In the genomic region with DNA sequence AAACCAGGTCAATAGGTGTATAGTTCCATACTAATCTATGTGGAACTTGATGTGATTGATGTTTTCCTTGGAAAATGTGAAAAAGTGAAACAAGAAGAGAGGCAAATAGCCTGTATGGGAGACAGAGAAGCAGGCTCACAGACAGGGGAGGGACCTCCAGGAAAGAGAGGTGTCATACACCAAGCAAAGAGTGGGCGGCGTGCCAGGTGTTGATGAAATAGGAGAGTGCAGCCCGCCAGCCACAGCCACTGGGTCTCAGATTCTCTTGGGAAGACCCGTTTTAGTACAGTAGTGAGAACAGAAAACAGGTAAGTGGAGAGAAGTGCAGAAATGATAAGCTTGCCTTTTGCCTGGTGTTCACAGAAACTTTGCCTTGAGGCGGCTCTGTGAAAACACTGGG, we compare ENCODE assay signal across 12 cellular contexts.
A peak's percentile ranks its signal among the peaks of the same experiment; 100 is the strongest.
DNase-seq lines count a peak whose midpoint lies in the region; ATAC-seq and TF ChIP-seq lines count a peak whose summit lies in the region.
"Had no signal": no experiment of that assay in that cellular context is flagged by ENCODE, and none has a peak within 500 bp of the region (broad histone marks: within the 10 kb centered on the region; RNA-seq: fewer than 3 reads in every experiment).

No MANE protein-coding gene starts in this region.

- TF ChIP-seq CTCF in HEK293 (tag by site-specific recombination; IDR thresholded peaks at IDR 0.05) (no peak), cardiac muscle cell (IDR thresholded peaks at IDR 0.05; ENCODE audit: low read depth, low read length) (no peak)

- POLR2A ChIA-PET in HEK293 (lab: Yijun Ruan, JAX): no interaction called here

- no peak overlapping the region for H2AFZ ChIP-seq in ACC112 (ENCODE audit: low read length, unreplicated experiment)

- H3K27ac ChIP-seq in ACC112 (ENCODE audit: low read depth, low read length) (0 out of 2 replicates have a peak overlapping the region, but pooled peaks have one; percentile 13), HEK293 (ENCODE audit: extremely low read depth, low read depth, low read length) (no peak overlapping the region), cardiac muscle cell (no peak overlapping the region)
- H3K27ac ChIP-seq: pancreas, VCaP had no signal

- CTCF ChIA-PET in HEK293 (lab: Yijun Ruan, JAX): no interaction called here

- H3K27me3 ChIP-seq in ACC112 (ENCODE audit: insufficient read depth, low read length) (no peaks in the 10 kb centered on the region), cardiac muscle cell (no peaks in the 10 kb centered on the region)
- H3K27me3 ChIP-seq: pancreas had no signal

- H3K4me1 ChIP-seq in ACC112 (ENCODE audit: control insufficient read depth, insufficient read depth, low read length, unreplicated experiment): peaks cover 29% of the 10 kb centered on the region
- peaks cover 5% of the 10 kb centered on the region for H3K4me1 ChIP-seq in HEK293 (ENCODE audit: control insufficient read depth, insufficient read depth, low read length)
- peaks cover 5% of the 10 kb centered on the region for H3K4me1 ChIP-seq in cardiac muscle cell (ENCODE audit: low read depth)
- H3K4me1 ChIP-seq: pancreas had no signal

- no peaks in the 10 kb centered on the region for H3K9me3 Mint-ChIP-seq in activated naive CD8-positive, alpha-beta T cell treated with anti-CD3 and anti-CD28 coated beads for 36 hours
- H3K9me3 Mint-ChIP-seq in activated T-helper 1 cell treated with anti-CD3 and anti-CD28 coated beads, Interleukin-12 subunit alpha, Interleukin-12 subunit beta, Interleukin-2, Interleukin-4 antibody, amounts not matched to agents 30 ng/mL and 10 ng/mL and 1 ng/mL, durations not matched to agents 14 hours and 24 hours and 36 hours: no peaks in the 10 kb centered on the region

- H3K36me3 ChIP-seq in ACC112 (ENCODE audit: insufficient read depth, low read length): no peaks in the 10 kb centered on the region
- no peaks in the 10 kb centered on the region for H3K36me3 ChIP-seq in HEK293 (ENCODE audit: control insufficient read depth in 2 of 2, insufficient read depth in 1 of 2, low read length in 2 of 2)
- no peaks in the 10 kb centered on the region for H3K36me3 ChIP-seq in cardiac muscle cell
- H3K36me3 ChIP-seq: pancreas had no signal

- DNase-seq in NCI-H526 (lab: John Stamatoyannopoulos, UW): peak; percentile 43 to 68
- DNase-seq in cardiac muscle cell (ENCODE audit: low read depth in 1 of 2, low spot score in 1 of 2): peak; percentile 14 to 43
- no peak for DNase-seq in NCI-H2196 (lab: John Stamatoyannopoulos, UW; ENCODE audit: unreplicated experiment)
- no peak for DNase-seq in activated naive CD8-positive, alpha-beta T cell treated with anti-CD3 and anti-CD28 coated beads for 36 hours
- DNase-seq in activated T-helper 1 cell treated with anti-CD3 and anti-CD28 coated beads, Interleukin-12 subunit alpha, Interleukin-12 subunit beta, Interleukin-2, Interleukin-4 antibody, amounts not matched to agents 30 ng/mL and 10 ng/mL and 1 ng/mL, durations not matched to agents 14 hours and 24 hours and 36 hours (ENCODE audit: low spot score): no peak
- DNase-seq: activated T-cell treated with anti-CD3 and anti-CD28 coated beads, Interleukin-2, amount 50 U/mL, for 48 hours; stimulated activated CD4-positive, alpha-beta T cell treated with anti-CD3 and anti-CD28 coated beads, Interleukin-2, amount 100 ng/mL, for 48 hours had no signal

- no peaks in the 10 kb centered on the region for H3K9me3 ChIP-seq in HEK293 (ENCODE audit: control insufficient read depth, insufficient read depth, low read depth, low read length)
- H3K9me3 ChIP-seq in cardiac muscle cell (ENCODE audit: low read depth): no peaks in the 10 kb centered on the region
- H3K9me3 ChIP-seq: pancreas had no signal

- H3K36me3 Mint-ChIP-seq in activated naive CD8-positive, alpha-beta T cell treated with anti-CD3 and anti-CD28 coated beads for 36 hours: peaks cover 5% of the 10 kb centered on the region
- H3K36me3 Mint-ChIP-seq in activated T-helper 1 cell treated with anti-CD3 and anti-CD28 coated beads, Interleukin-12 subunit alpha, Interleukin-12 subunit beta, Interleukin-2, Interleukin-4 antibody, amounts not matched to agents 30 ng/mL and 10 ng/mL and 1 ng/mL, durations not matched to agents 14 hours and 24 hours and 36 hours (ENCODE audit: low read depth): peaks cover 3% of the 10 kb centered on the region

- no peaks in the 10 kb centered on the region for H3K79me2 ChIP-seq in ACC112 (ENCODE audit: control insufficient read depth, insufficient read depth, low read length, unreplicated experiment)

- no peak overlapping the region for H3K4me3 Mint-ChIP-seq in activated naive CD8-positive, alpha-beta T cell treated with anti-CD3 and anti-CD28 coated beads for 36 hours
- H3K4me3 Mint-ChIP-seq in activated T-helper 1 cell treated with anti-CD3 and anti-CD28 coated beads, Interleukin-12 subunit alpha, Interleukin-12 subunit beta, Interleukin-2, Interleukin-4 antibody, amounts not matched to agents 30 ng/mL and 10 ng/mL and 1 ng/mL, durations not matched to agents 14 hours and 24 hours and 36 hours: no peak overlapping the region

- intact Hi-C loops in activated T-helper 1 cell treated with anti-CD3 and anti-CD28 coated beads, Interleukin-12 subunit alpha, Interleukin-12 subunit beta, Interleukin-2, Interleukin-4 antibody, amounts not matched to agents 30 ng/mL and 10 ng/mL and 1 ng/mL, durations not matched to agents 14 hours and 24 hours and 36 hours (cut with micrococcal nuclease): loop anchor here (5.0 kb wide), 2 partner anchors 173 to 578 kb away; no protein-coding TSS in a partner anchor

- peaks cover 7% of the 10 kb centered on the region for H3K4me1 Mint-ChIP-seq in activated naive CD8-positive, alpha-beta T cell treated with anti-CD3 and anti-CD28 coated beads for 36 hours
- peaks cover 35% of the 10 kb centered on the region for H3K4me1 Mint-ChIP-seq in activated T-helper 1 cell treated with anti-CD3 and anti-CD28 coated beads, Interleukin-12 subunit alpha, Interleukin-12 subunit beta, Interleukin-2, Interleukin-4 antibody, amounts not matched to agents 30 ng/mL and 10 ng/mL and 1 ng/mL, durations not matched to agents 14 hours and 24 hours and 36 hours (ENCODE audit: low read depth)

- H3K4me3 ChIP-seq in ACC112 (ENCODE audit: low read depth, low read length): no peak overlapping the region
- H3K4me3 ChIP-seq in HEK293 (ENCODE audit: low read depth, low read length): no peak overlapping the region
- H3K4me3 ChIP-seq in cardiac muscle cell: no peak overlapping the region
- H3K4me3 ChIP-seq: pancreas had no signal

- ATAC-seq in HG03565 (IDR thresholded peaks at IDR 0.05; ENCODE audit: unreplicated experiment): no peak

- H3K27me3 Mint-ChIP-seq in activated naive CD8-positive, alpha-beta T cell treated with anti-CD3 and anti-CD28 coated beads for 36 hours: no peaks in the 10 kb centered on the region
- no peaks in the 10 kb centered on the region for H3K27me3 Mint-ChIP-seq in activated T-helper 1 cell treated with anti-CD3 and anti-CD28 coated beads, Interleukin-12 subunit alpha, Interleukin-12 subunit beta, Interleukin-2, Interleukin-4 antibody, amounts not matched to agents 30 ng/mL and 10 ng/mL and 1 ng/mL, durations not matched to agents 14 hours and 24 hours and 36 hours (ENCODE audit: insufficient read depth)

- no peak overlapping the region for H3K27ac Mint-ChIP-seq in activated naive CD8-positive, alpha-beta T cell treated with anti-CD3 and anti-CD28 coated beads for 36 hours
- no peak overlapping the region for H3K27ac Mint-ChIP-seq in activated T-helper 1 cell treated with anti-CD3 and anti-CD28 coated beads, Interleukin-12 subunit alpha, Interleukin-12 subunit beta, Interleukin-2, Interleukin-4 antibody, amounts not matched to agents 30 ng/mL and 10 ng/mL and 1 ng/mL, durations not matched to agents 14 hours and 24 hours and 36 hours

TF ChIP-seq in HEK293, 187 proteins besides CTCF, POLR2A, EP300 and RAD21:
- TF ChIP-seq ZNF157 (tag by site-specific recombination; IDR thresholded peaks at IDR 0.05) (no peak), GLIS1 (tag by site-specific recombination; IDR thresholded peaks at IDR 0.05) (peak; percentile 15; the same call in 1 of the 2 replicates), FEZF1 (tag by site-specific recombination; IDR thresholded peaks at IDR 0.05) (no peak; the same call in 1 of the 2 replicates), BCL11A (tag by site-specific recombination; IDR thresholded peaks at IDR 0.05; ENCODE audit: low read depth) (no peak), ZNF501 (tag by site-specific recombination; IDR thresholded peaks at IDR 0.05) (no peak), ZNF416 (tag by site-specific recombination; IDR thresholded peaks at IDR 0.05) (no peak)
- TF ChIP-seq, protein P1, sequence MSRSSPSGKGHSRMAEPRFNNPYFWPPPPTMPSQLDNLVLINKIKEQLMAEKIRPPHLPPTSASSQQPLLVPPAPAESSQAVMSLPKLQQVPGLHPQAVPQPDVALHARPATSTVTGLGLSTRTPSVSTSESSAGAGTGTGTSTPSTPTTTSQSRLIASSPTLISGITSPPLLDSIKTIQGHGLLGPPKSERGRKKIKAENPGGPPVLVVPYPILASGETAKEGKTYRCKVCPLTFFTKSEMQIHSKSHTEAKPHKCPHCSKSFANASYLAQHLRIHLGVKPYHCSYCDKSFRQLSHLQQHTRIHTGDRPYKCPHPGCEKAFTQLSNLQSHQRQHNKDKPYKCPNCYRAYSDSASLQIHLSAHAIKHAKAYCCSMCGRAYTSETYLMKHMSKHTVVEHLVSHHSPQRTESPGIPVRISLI (tag by site-specific recombination; IDR thresholded peaks at IDR 0.05): no peak
TF ChIP-seq in HEK293: peak in this region for 1.

Comparison
In these comparisons a context has a peak if more than half of its experiments do, and no peak if none do; other contexts are left out.
1. DNase-seq: peak in NCI-H526 (2 of 2) and cardiac muscle cell (2 of 2); none in NCI-H2196 (single experiment), activated naive CD8-positive, alpha-beta T cell treated with anti-CD3 and anti-CD28 coated beads for 36 hours (single experiment) and activated T-helper 1 cell treated with anti-CD3 and anti-CD28 coated beads, Interleukin-12 subunit alpha, Interleukin-12 subunit beta, Interleukin-2, Interleukin-4 antibody, amounts not matched to agents 30 ng/mL and 10 ng/mL and 1 ng/mL, durations not matched to agents 14 hours and 24 hours and 36 hours (single experiment).